22 cellular contexts compared by ENCODE assay signal in genomic region chr18:72283148-72283925, GRCh38.
DNase-seq lines count a peak whose midpoint lies in the region; ATAC-seq, FAIRE-seq and TF ChIP-seq lines count a peak whose summit lies in the region.
"Had no signal": no experiment of that assay in that cellular context is flagged by ENCODE, and none has a peak within 500 bp of the region (broad histone marks: within the 10 kb centered on the region; RNA-seq: fewer than 3 reads in every experiment).

No MANE protein-coding gene starts in this region.

- H3K79me2 ChIP-seq in GM12878 (ENCODE audit: control insufficient read depth, insufficient read depth, low read length): no peaks in the 10 kb centered on the region

- TF ChIP-seq RAD21 in GM12878 (IDR thresholded peaks at IDR 0.05; ENCODE audit: insufficient read depth, low read depth, low read length): no peak

- H3K4me2 ChIP-seq in GM12878 (ENCODE audit: control insufficient read depth, insufficient read depth): no peak overlapping the region
- H3K4me2 ChIP-seq: BLaER1 had no signal

- SMC1A ChIA-PET in GM12878 (lab: Charles Lee; ENCODE audit: uncharacterized antibody, unreplicated experiment): interaction anchor here (0.7 to 1.0 kb wide), 3 partner anchors 12 to 503 kb away, joined by 3 to 4 read pairs (median 3); no protein-coding TSS in a partner anchor

- no peak for FAIRE-seq in GM12878 (lab: Jason Lieb, UNC)
- FAIRE-seq: GM19239 had no signal

- 12% methylated on average over 8 of the region's 8 CpGs for WGBS in GM12878 (ENCODE audit: insufficient coverage, insufficient replicate concordance, low lambda C conversion rate, missing lambda C conversion rate)

- no peak overlapping the region for H3K27ac ChIP-seq in GM12878 (ENCODE audit: control insufficient read depth, insufficient read depth)
- H3K27ac ChIP-seq: BLaER1, GM23248, Peyer's patch, SK-N-MC had no signal

- POLR2A ChIA-PET in GM12878 (lab: Charles Lee): no interaction called here

- in situ Hi-C loops in GM12878 (cut with MboI): no loop called here

- H3K27me3 ChIP-seq in GM12878 (replicated peaks in 1 of 2; ENCODE audit: control insufficient read depth in 2 of 2, insufficient read depth in 2 of 2, low read length in 1 of 2): no peaks in the 10 kb centered on the region
- H3K27me3 ChIP-seq: BLaER1, Peyer's patch had no signal

- no peak for TF ChIP-seq POLR2A in GM12878 (IDR thresholded peaks at IDR 0.05; ENCODE audit: low read depth, low read length)

- no peaks in the 10 kb centered on the region for H3K4me1 ChIP-seq in GM12878 (ENCODE audit: control insufficient read depth, insufficient read depth, low read length)
- H3K4me1 ChIP-seq: BLaER1, Peyer's patch had no signal

- no peaks in the 10 kb centered on the region for H4K20me1 ChIP-seq in GM12878 (ENCODE audit: control insufficient read depth, insufficient read depth)
- H4K20me1 ChIP-seq: BLaER1 had no signal

- H3K4me3 ChIP-seq in GM12865 (ENCODE audit: low read depth, low read length) (no peak overlapping the region), GM12878 (no peak overlapping the region)
- H3K4me3 ChIP-seq: BLaER1, GM23248, Peyer's patch, SK-N-MC had no signal

- TF ChIP-seq CTCF in GM12865 (IDR thresholded peaks at IDR 0.05; ENCODE audit: insufficient read depth, low read depth, low read length, missing control alignments) (no peak), GM12878 (IDR thresholded peaks at IDR 0.05 in 2 of 3, conservative IDR thresholded peaks at IDR 0.05 in 1 of 3; ENCODE audit: control insufficient read depth in 2 of 3, extremely low read depth in 1 of 3, insufficient read depth in 1 of 3, low read depth in 3 of 3, low read length in 3 of 3) (no peak)

- H2AFZ ChIP-seq in GM12878 (ENCODE audit: control insufficient read depth, low read depth, low read length): no peak overlapping the region
- H2AFZ ChIP-seq: GM23248 had no signal

- BruUV-seq in GM12878 (replicated peaks; lab: Mats Ljungman, UMichigan): no TSS peak

- H3K9me3 ChIP-seq in GM12878 (replicated peaks; ENCODE audit: control insufficient read depth, insufficient read depth, low read length): no peaks in the 10 kb centered on the region
- H3K9me3 ChIP-seq: BLaER1, Peyer's patch had no signal

- intact Hi-C loops in GM12878 (cut with micrococcal nuclease; ENCODE audit: unreplicated experiment): loop anchor here (1.0 kb wide), 1 partner anchor 42 kb away; no protein-coding TSS in a partner anchor

- H3K9ac ChIP-seq in GM12878 (ENCODE audit: control insufficient read depth, insufficient read depth, low read length): no peak overlapping the region
- H3K9ac ChIP-seq: BLaER1, GM23248 had no signal

- TF ChIP-seq EP300 in GM12878 (IDR thresholded peaks at IDR 0.05; ENCODE audit: borderline replicate concordance in 1 of 2, control insufficient read depth in 1 of 2, low read depth in 2 of 2, low read length in 2 of 2): no peak

- ATAC-seq in GM21360 (IDR thresholded peaks at IDR 0.05; ENCODE audit: unreplicated experiment): peak; percentile 53
- ATAC-seq in HG03565 (IDR thresholded peaks at IDR 0.05; ENCODE audit: unreplicated experiment): peak; percentile 49
- ATAC-seq in GM12878: peak; percentile 41; the same call in 2 of the 3 replicates
- no peak for ATAC-seq in HG03039 (IDR thresholded peaks at IDR 0.05; ENCODE audit: unreplicated experiment)
- ATAC-seq in esophagus mucosa: no peak

- H3K36me3 ChIP-seq in GM12878 (ENCODE audit: control insufficient read depth in 2 of 2, insufficient read depth in 2 of 2, low read length in 1 of 2): no peaks in the 10 kb centered on the region
- H3K36me3 ChIP-seq: BLaER1, Peyer's patch had no signal

- RAD21 ChIA-PET in GM12878 (lab: Charles Lee; ENCODE audit: unreplicated experiment): no interaction called here

- CTCF ChIA-PET in GM12878 (lab: Yijun Ruan, JAX): no interaction called here

- DNase-seq in GM12865 (ENCODE audit: low read depth) (peak; percentile 1), GM12878 (ENCODE audit: low read depth, low spot score) (no peak), iPS-NIHi11 (ENCODE audit: low spot score) (no peak)
- DNase-seq: CD4-positive, CD25-positive, alpha-beta regulatory T cell; GM23248; H7; KBM-7; MV-4-11; NCI-H1105; NCI-H146; NCI-H2029 treated with DMSO at 0.1 percent for 48 hours; NCI-H526 treated with DMSO at 0.1 percent for 48 hours; Peyer's patch; SHP77 treated with DMSO at 0.1 percent for 48 hours; SW 1271 had no signal

TF ChIP-seq in GM12878, 131 proteins besides CTCF, POLR2A, EP300 and RAD21:
- TF ChIP-seq ZBED1 (IDR thresholded peaks at IDR 0.05; ENCODE audit: borderline replicate concordance): no peak
- TF ChIP-seq CBX5 (IDR thresholded peaks at IDR 0.05; ENCODE audit: low read depth): no peak
- no peak for TF ChIP-seq MTA2 (IDR thresholded peaks at IDR 0.05; ENCODE audit: low read depth)
- no peak for TF ChIP-seq REST (IDR thresholded peaks at IDR 0.05; ENCODE audit: low read depth, low read length)
- no peak for TF ChIP-seq TCF7 (IDR thresholded peaks at IDR 0.05; ENCODE audit: borderline replicate concordance)
- peak; percentile 12; the same call in 1 of the 2 replicates for TF ChIP-seq IKZF1 (conservative IDR thresholded peaks at IDR 0.05)
- TF ChIP-seq HSF1 (IDR thresholded peaks at IDR 0.05; ENCODE audit: low read depth, low read length): no peak
- TF ChIP-seq NR2C2 (IDR thresholded peaks at IDR 0.05; ENCODE audit: borderline replicate concordance, control insufficient read depth, insufficient read length, low read depth): no peak
- TF ChIP-seq MEF2B (IDR thresholded peaks at IDR 0.05; ENCODE audit: partially characterized antibody, poor library complexity, severe bottlenecking): peak; percentile 50
- TF ChIP-seq KLF5 (IDR thresholded peaks at IDR 0.05; ENCODE audit: partially characterized antibody): no peak
- TF ChIP-seq SIN3A (IDR thresholded peaks at IDR 0.05; ENCODE audit: low read depth, low read length): no peak
- 0 out of 2 replicates have a peak, but pooled peaks have one; percentile 42 for TF ChIP-seq GATAD2B (conservative IDR thresholded peaks at IDR 0.05; ENCODE audit: low read depth)

Comparison
In these comparisons a context has a peak if more than half of its experiments do, and no peak if none do; other contexts are left out.
1. ATAC-seq: peak in GM21360 (single experiment), HG03565 (single experiment) and GM12878 (single experiment); none in HG03039 (single experiment) and esophagus mucosa (single experiment).